1 cellular context compared by ENCODE assay signal in genomic region chr14:93323597-93323992, GRCh38.
TF ChIP-seq lines count a peak whose summit lies in the region.

No MANE protein-coding gene starts in this region.

TF ChIP-seq in GM12878, 131 proteins besides CTCF, POLR2A, EP300 and RAD21 (continued from another document):
- TF ChIP-seq PRDM15 (CRISPR knock-in tag; IDR thresholded peaks at IDR 0.05) (no peak), SRF (IDR thresholded peaks at IDR 0.05; ENCODE audit: low read depth in 2 of 2, low read length in 2 of 2) (no peak), RELB (IDR thresholded peaks at IDR 0.05; ENCODE audit: low read depth) (no peak), RFX5 (IDR thresholded peaks at IDR 0.05; ENCODE audit: low read depth, low read length) (no peak), MTA3 (IDR thresholded peaks at IDR 0.05; ENCODE audit: borderline replicate concordance, low read length) (no peak)
